In the genomic region with DNA sequence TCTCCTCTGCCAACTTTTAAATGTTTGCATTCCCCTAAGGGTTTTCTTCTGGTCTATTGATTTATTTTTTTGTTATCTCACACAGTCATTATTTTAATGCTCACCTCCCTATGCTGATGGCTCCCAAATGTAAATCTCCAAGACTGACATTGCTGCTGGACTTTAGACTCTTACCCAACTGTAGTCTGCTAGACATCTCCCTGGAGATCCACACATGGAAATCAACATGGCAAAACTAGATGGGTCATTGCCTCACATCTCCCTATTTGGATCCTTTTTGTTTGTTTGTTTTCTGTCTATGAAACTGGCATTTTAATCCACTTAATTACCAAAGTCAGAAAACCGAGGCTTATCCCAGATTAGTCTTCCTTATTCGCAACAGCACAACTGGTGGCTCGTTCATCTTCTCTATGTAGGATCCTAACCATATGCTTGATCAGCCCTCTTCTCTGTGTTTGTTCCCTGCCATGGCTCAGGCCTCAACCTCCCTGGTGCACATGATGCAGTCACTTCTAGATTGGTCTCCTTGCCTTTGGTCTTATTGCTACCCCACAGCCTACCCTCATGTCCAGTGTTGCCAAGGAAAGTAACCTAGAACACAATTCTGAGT, we compare ENCODE assay signal across 18 cellular contexts.
"Had no signal": no experiment of that assay in that cellular context is flagged by ENCODE, and none has a peak within 500 bp of the region (broad histone marks: within the 10 kb centered on the region; RNA-seq: fewer than 3 reads in every experiment).

No MANE protein-coding gene starts in this region.

- DNase-seq: activated CD4-positive, alpha-beta T cell treated with anti-CD3 and anti-CD28 coated beads, Interleukin-2, amount 10 ng/mL, durations not matched to agents 7 days and 5 days; activated CD8-positive, alpha-beta memory T cell treated with anti-CD3 and anti-CD28 coated beads, Interleukin-2, amount 50 U/mL, for 48 hours; activated gamma-delta T cell; activated naive CD8-positive, alpha-beta T cell treated with anti-CD3 and anti-CD28 coated beads for 36 hours; activated T-cell treated with anti-CD3 and anti-CD28 coated beads, Interleukin-2, amount 50 U/mL, for 72 hours; brain microvascular endothelial cell; hippocampal formation; kidney glomerular epithelial cell; naive thymus-derived CD4-positive, alpha-beta T cell; stimulated activated CD4-positive, alpha-beta T cell treated with anti-CD3 and anti-CD28 coated beads, Interleukin-2, amount 100 ng/mL, for 48 hours; thyroid gland had no signal

- H3K27ac ChIP-seq: brain microvascular endothelial cell, coronary artery, esophagus muscularis mucosa, parathyroid adenoma, thyroid gland had no signal

- H3K79me2 ChIP-seq: parathyroid adenoma had no signal

- H3K9ac ChIP-seq: parathyroid adenoma had no signal

- ATAC-seq: stimulated activated memory B cell treated with anti-CD40 and anti-IgM and Interleukin-4, amounts not matched to agents 10 μg/mL and 1 μg/mL and 100 μg/mL, for 72 hours had no signal

- H3K36me3 Mint-ChIP-seq: activated naive CD8-positive, alpha-beta T cell treated with anti-CD3 and anti-CD28 coated beads for 36 hours; stimulated activated memory B cell treated with anti-CD40 and anti-IgM and Interleukin-4, amounts not matched to agents 10 μg/mL and 1 μg/mL and 100 μg/mL, for 72 hours had no signal

- H3K4me3 Mint-ChIP-seq: activated CD4-positive, alpha-beta T cell treated with anti-CD3 and anti-CD28 coated beads, Interleukin-2, amount 10 ng/mL, durations not matched to agents 7 days and 5 days; activated naive CD8-positive, alpha-beta T cell treated with anti-CD3 and anti-CD28 coated beads for 36 hours; activated T-cell treated with anti-CD3 and anti-CD28 coated beads, Interleukin-2, amount 50 U/mL, for 72 hours; central memory CD8-positive, alpha-beta T cell; naive thymus-derived CD4-positive, alpha-beta T cell; stimulated activated memory B cell treated with anti-CD40 and anti-IgM and Interleukin-4, amounts not matched to agents 10 μg/mL and 1 μg/mL and 100 μg/mL, for 72 hours; T-helper 2 cell treated with Interferon-gamma antibody and Interleukin-4, amounts not matched to agents 5 μg/mL and 100 μg/mL, for 36 hours had no signal

- H3K27me3 ChIP-seq: thyroid gland had no signal

- H3K9me3 ChIP-seq: esophagus muscularis mucosa, thyroid gland had no signal

- FAIRE-seq: urothelium cell line had no signal

- H3K4me1 Mint-ChIP-seq: central memory CD8-positive, alpha-beta T cell; stimulated activated memory B cell treated with anti-CD40 and anti-IgM and Interleukin-4, amounts not matched to agents 10 μg/mL and 1 μg/mL and 100 μg/mL, for 72 hours had no signal

- H3K36me3 ChIP-seq: brain microvascular endothelial cell, esophagus muscularis mucosa, thyroid gland had no signal

- H3K27me3 Mint-ChIP-seq: activated naive CD8-positive, alpha-beta T cell treated with anti-CD3 and anti-CD28 coated beads for 36 hours; central memory CD8-positive, alpha-beta T cell had no signal

- H2AFZ ChIP-seq: parathyroid adenoma had no signal

- H3K9me3 Mint-ChIP-seq: activated naive CD8-positive, alpha-beta T cell treated with anti-CD3 and anti-CD28 coated beads for 36 hours; activated T-cell treated with anti-CD3 and anti-CD28 coated beads, Interleukin-2, amount 50 U/mL, for 72 hours; central memory CD8-positive, alpha-beta T cell; naive thymus-derived CD4-positive, alpha-beta T cell; stimulated activated memory B cell treated with anti-CD40 and anti-IgM and Interleukin-4, amounts not matched to agents 10 μg/mL and 1 μg/mL and 100 μg/mL, for 72 hours; T-helper 2 cell treated with Interferon-gamma antibody and Interleukin-4, amounts not matched to agents 5 μg/mL and 100 μg/mL, for 36 hours had no signal

- H3K4me1 ChIP-seq: esophagus muscularis mucosa, parathyroid adenoma, thyroid gland had no signal

- H3K4me3 ChIP-seq: coronary artery, esophagus muscularis mucosa, thyroid gland had no signal

- H3K27ac Mint-ChIP-seq: activated CD4-positive, alpha-beta T cell treated with anti-CD3 and anti-CD28 coated beads, Interleukin-2, amount 10 ng/mL, durations not matched to agents 7 days and 5 days; activated naive CD8-positive, alpha-beta T cell treated with anti-CD3 and anti-CD28 coated beads for 36 hours; activated T-cell treated with anti-CD3 and anti-CD28 coated beads, Interleukin-2, amount 50 U/mL, for 72 hours; stimulated activated memory B cell treated with anti-CD40 and anti-IgM and Interleukin-4, amounts not matched to agents 10 μg/mL and 1 μg/mL and 100 μg/mL, for 72 hours; T-helper 2 cell treated with Interferon-gamma antibody and Interleukin-4, amounts not matched to agents 5 μg/mL and 100 μg/mL, for 36 hours had no signal
